In the genomic region with DNA sequence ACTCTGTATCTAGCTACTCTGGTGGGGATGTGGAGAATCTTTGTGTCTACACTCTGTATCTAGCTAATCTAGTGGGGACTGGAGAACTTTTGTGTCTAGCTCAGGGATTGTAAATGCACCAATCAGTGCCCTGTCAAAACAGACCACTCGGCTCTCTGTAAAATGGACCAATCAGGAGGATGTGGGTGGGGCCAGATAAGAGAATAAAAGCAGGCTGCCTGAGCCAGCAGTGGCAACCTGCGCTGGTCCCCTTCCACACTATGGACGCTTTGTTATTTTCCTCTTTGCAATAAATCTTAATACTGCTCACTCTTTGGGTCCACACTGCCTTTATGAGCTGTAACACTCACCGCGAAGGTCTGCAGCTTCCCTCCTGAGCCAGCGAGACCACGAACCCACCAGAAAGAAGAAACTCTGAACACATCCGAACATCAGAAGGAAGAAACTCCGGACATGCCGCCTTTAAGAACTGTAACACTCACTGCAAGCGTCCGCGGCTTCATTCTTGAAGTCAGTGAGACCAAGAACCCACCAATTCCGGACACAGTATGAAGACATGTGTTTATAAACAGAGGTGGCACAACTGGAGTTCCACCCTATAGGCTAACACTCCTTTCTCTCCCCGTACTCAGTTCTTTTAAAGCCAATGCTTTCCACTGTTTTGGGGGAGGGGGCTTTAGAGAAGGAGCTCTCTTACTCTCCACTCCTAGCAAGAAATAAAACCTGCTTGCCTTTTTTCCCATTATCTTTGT, we compare ENCODE assay signal across 8 cellular contexts. TPM values are rescaled to one million over a fixed set of nuclear protein-coding genes. Genes with fewer than 3 reads are reported as not detected.
A peak's percentile ranks its signal among the peaks of the same experiment; 100 is the strongest.
DNase-seq lines count a peak whose midpoint lies in the region; TF ChIP-seq lines count a peak whose summit lies in the region.
"Not testable (repeated sequence)": the region's sequence is repeated elsewhere in the genome, so short reads cannot be mapped to it uniquely, and the experiment has no call there.

No MANE protein-coding gene starts in this region.

- H3K4me1 Mint-ChIP-seq in activated T-helper 2 cell treated with anti-CD3 and anti-CD28 coated beads, Interferon-gamma antibody, Interleukin-2, Interleukin-4, amounts not matched to agents 10 μg/mL and 5 μg/mL and 100 μg/mL, durations not matched to agents 14 hours and 24 hours and 36 hours (ENCODE audit: low read depth) = peaks cover 34% of the 10 kb centered on the region
- H3K4me1 Mint-ChIP-seq in dendritic cell treated with granulocyte-macrophage colony-stimulating factor and Interleukin-4, amounts not matched to agents 40 ng/mL and 50 ng/mL, for 4 days (ENCODE audit: low read depth) = peaks cover 47% of the 10 kb centered on the region

- peaks cover 29% of the 10 kb centered on the region for H3K36me3 Mint-ChIP-seq in activated T-helper 2 cell treated with anti-CD3 and anti-CD28 coated beads, Interferon-gamma antibody, Interleukin-2, Interleukin-4, amounts not matched to agents 10 μg/mL and 5 μg/mL and 100 μg/mL, durations not matched to agents 14 hours and 24 hours and 36 hours (ENCODE audit: low read depth)
- peaks cover 31% of the 10 kb centered on the region for H3K36me3 Mint-ChIP-seq in dendritic cell treated with granulocyte-macrophage colony-stimulating factor and Interleukin-4, amounts not matched to agents 40 ng/mL and 50 ng/mL, for 4 days (ENCODE audit: low read depth)

- not testable (repeated sequence) for DNase-seq in AG09309 (ENCODE audit: low read depth); SK-N-MC (ENCODE audit: low read depth, low spot score); activated T-helper 2 cell treated with anti-CD3 and anti-CD28 coated beads, Interferon-gamma antibody, Interleukin-2, Interleukin-4, amounts not matched to agents 10 μg/mL and 5 μg/mL and 100 μg/mL, durations not matched to agents 14 hours and 24 hours and 36 hours (ENCODE audit: low spot score)
- DNase-seq in HAP-1 (ENCODE audit: low spot score in 2 of 2) = peak in 1 of 2 experiments; percentile 21
- peak; percentile 31 for DNase-seq in stimulated activated naive CD4-positive, alpha-beta T cell treated with Interleukin-2 at 50 U/mL for 16 hours (lab: John Stamatoyannopoulos, UW)

- H3K27ac Mint-ChIP-seq in activated T-helper 2 cell treated with anti-CD3 and anti-CD28 coated beads, Interferon-gamma antibody, Interleukin-2, Interleukin-4, amounts not matched to agents 10 μg/mL and 5 μg/mL and 100 μg/mL, durations not matched to agents 14 hours and 24 hours and 36 hours = peak overlapping the region; percentile 96
- H3K27ac Mint-ChIP-seq in dendritic cell treated with granulocyte-macrophage colony-stimulating factor and Interleukin-4, amounts not matched to agents 40 ng/mL and 50 ng/mL, for 4 days = peak overlapping the region; percentile 92

- H3K4me3 ChIP-seq in AG09309 (ENCODE audit: control insufficient read depth, low read depth, low read length) (peak overlapping the region; percentile 47), HAP-1 (peak overlapping the region; percentile 42), SK-N-MC (peak overlapping the region; percentile 80), iPS-18a (ENCODE audit: low read length) (peak overlapping the region; percentile 70), neutrophil (ENCODE audit: low read depth in 1 of 2, low read length in 1 of 2) (peak overlapping the region; percentile 62 to 73)

- not testable (repeated sequence) for TF ChIP-seq CTCF in AG09309 (IDR thresholded peaks at IDR 0.05; ENCODE audit: control insufficient read depth, insufficient read depth, low read depth, low read length, missing control alignments); neutrophil (IDR thresholded peaks at IDR 0.05)

- H3K4me1 ChIP-seq in HAP-1 (peaks cover 12% of the 10 kb centered on the region), neutrophil (ENCODE audit: control insufficient read depth in 1 of 2, insufficient read depth in 1 of 2, low read depth in 1 of 2, low read length in 1 of 2) (peaks cover 14 to 16% of the 10 kb centered on the region in 2 experiments)
- H3K4me1 ChIP-seq in iPS-18a (ENCODE audit: control insufficient read depth, low read depth, low read length) = not testable (repeated sequence)

- H3K9ac ChIP-seq in SK-N-MC (ENCODE audit: insufficient read length) (peak overlapping the region; percentile 89), iPS-18a (ENCODE audit: low read length) (peak overlapping the region; percentile 85)

- H3K27ac ChIP-seq in SK-N-MC (peak overlapping the region; percentile 95), iPS-18a (ENCODE audit: low read length) (peak overlapping the region; percentile 24), neutrophil (peak overlapping the region; percentile 87)

- H3K9me3 ChIP-seq in HAP-1; SK-N-MC (ENCODE audit: low read depth, low read length); iPS-18a (ENCODE audit: control insufficient read depth, low read depth, low read length); neutrophil: not testable (repeated sequence)

- peak overlapping the region; percentile 95 for H3K4me3 Mint-ChIP-seq in activated T-helper 2 cell treated with anti-CD3 and anti-CD28 coated beads, Interferon-gamma antibody, Interleukin-2, Interleukin-4, amounts not matched to agents 10 μg/mL and 5 μg/mL and 100 μg/mL, durations not matched to agents 14 hours and 24 hours and 36 hours (ENCODE audit: low read depth)
- peak overlapping the region; percentile 91 for H3K4me3 Mint-ChIP-seq in dendritic cell treated with granulocyte-macrophage colony-stimulating factor and Interleukin-4, amounts not matched to agents 40 ng/mL and 50 ng/mL, for 4 days

- not testable (repeated sequence) for H3K27me3 ChIP-seq in HAP-1 (ENCODE audit: low read depth); iPS-18a (ENCODE audit: control insufficient read depth, insufficient read depth, low read length); neutrophil

- in situ Hi-C loops in HAP-1 (cut with MboI; ENCODE audit: low sequenced_read_pairs) = not testable (repeated sequence)

- H3K36me3 ChIP-seq in HAP-1 (replicated peaks); SK-N-MC (ENCODE audit: insufficient read depth, low read length): not testable (repeated sequence)
- H3K36me3 ChIP-seq in iPS-18a (ENCODE audit: control insufficient read depth, low read depth, low read length) = peaks cover 12% of the 10 kb centered on the region
- peaks cover 13% of the 10 kb centered on the region for H3K36me3 ChIP-seq in neutrophil

- not testable (repeated sequence) for H3K27me3 Mint-ChIP-seq in activated T-helper 2 cell treated with anti-CD3 and anti-CD28 coated beads, Interferon-gamma antibody, Interleukin-2, Interleukin-4, amounts not matched to agents 10 μg/mL and 5 μg/mL and 100 μg/mL, durations not matched to agents 14 hours and 24 hours and 36 hours (ENCODE audit: low read depth); dendritic cell treated with granulocyte-macrophage colony-stimulating factor and Interleukin-4, amounts not matched to agents 40 ng/mL and 50 ng/mL, for 4 days

- H3K9me3 Mint-ChIP-seq in activated T-helper 2 cell treated with anti-CD3 and anti-CD28 coated beads, Interferon-gamma antibody, Interleukin-2, Interleukin-4, amounts not matched to agents 10 μg/mL and 5 μg/mL and 100 μg/mL, durations not matched to agents 14 hours and 24 hours and 36 hours; dendritic cell treated with granulocyte-macrophage colony-stimulating factor and Interleukin-4, amounts not matched to agents 40 ng/mL and 50 ng/mL, for 4 days: not testable (repeated sequence)

- intact Hi-C loops in activated T-helper 2 cell treated with anti-CD3 and anti-CD28 coated beads, Interferon-gamma antibody, Interleukin-2, Interleukin-4, amounts not matched to agents 10 μg/mL and 5 μg/mL and 100 μg/mL, durations not matched to agents 14 hours and 24 hours and 36 hours (cut with micrococcal nuclease) = loop anchor here (2.0 to 10.0 kb wide), 4 partner anchors 59 to 1589 kb away; partner anchors contain the start of genes CNGA4, FHIP1B, OR52N2 and RRM1
- intact Hi-C loops in dendritic cell treated with granulocyte-macrophage colony-stimulating factor and Interleukin-4, amounts not matched to agents 40 ng/mL and 50 ng/mL, for 4 days (cut with micrococcal nuclease) = loop anchor here (1.0 to 10.0 kb wide), 3 partner anchors 8 to 551 kb away; partner anchors contain the start of genes CNGA4 and FHIP1B

RNA-seq across cellular contexts. Expression of gene TRIM5, which starts 1.1 kb away (rescaled TPM):
- total RNA-seq in activated T-helper 2 cell treated with anti-CD3 and anti-CD28 coated beads, Interferon-gamma antibody, Interleukin-2, Interleukin-4, amounts not matched to agents 10 μg/mL and 5 μg/mL and 100 μg/mL, durations not matched to agents 14 hours and 24 hours and 36 hours = 12.4 and 14.1 TPM in 2 replicates

RNA-seq across cellular contexts. Expression of gene TRIM22, which starts 5.8 kb away (rescaled TPM):
- 83.9 and 96.0 TPM in 2 replicates for total RNA-seq in activated T-helper 2 cell treated with anti-CD3 and anti-CD28 coated beads, Interferon-gamma antibody, Interleukin-2, Interleukin-4, amounts not matched to agents 10 μg/mL and 5 μg/mL and 100 μg/mL, durations not matched to agents 14 hours and 24 hours and 36 hours

RNA-seq across cellular contexts. Expression of gene OR56B1, which starts 52.4 kb away (rescaled TPM):
- total RNA-seq in activated T-helper 2 cell treated with anti-CD3 and anti-CD28 coated beads, Interferon-gamma antibody, Interleukin-2, Interleukin-4, amounts not matched to agents 10 μg/mL and 5 μg/mL and 100 μg/mL, durations not matched to agents 14 hours and 24 hours and 36 hours = not detected in 2 replicates

RNA-seq across cellular contexts. Expression of gene TRIM34, which starts 59.0 kb away (rescaled TPM):
- total RNA-seq in activated T-helper 2 cell treated with anti-CD3 and anti-CD28 coated beads, Interferon-gamma antibody, Interleukin-2, Interleukin-4, amounts not matched to agents 10 μg/mL and 5 μg/mL and 100 μg/mL, durations not matched to agents 14 hours and 24 hours and 36 hours = 6.7 and 7.8 TPM in 2 replicates

Comparison
In these comparisons a context has a peak if more than half of its experiments do, and no peak if none do; other contexts are left out.
1. H3K27ac ChIP-seq: peak in every context shown above with its lines; median percentile 95 in SK-N-MC; 87 in neutrophil; 24 in iPS-18a.